15 cellular contexts compared by ENCODE assay signal in the genomic region with DNA sequence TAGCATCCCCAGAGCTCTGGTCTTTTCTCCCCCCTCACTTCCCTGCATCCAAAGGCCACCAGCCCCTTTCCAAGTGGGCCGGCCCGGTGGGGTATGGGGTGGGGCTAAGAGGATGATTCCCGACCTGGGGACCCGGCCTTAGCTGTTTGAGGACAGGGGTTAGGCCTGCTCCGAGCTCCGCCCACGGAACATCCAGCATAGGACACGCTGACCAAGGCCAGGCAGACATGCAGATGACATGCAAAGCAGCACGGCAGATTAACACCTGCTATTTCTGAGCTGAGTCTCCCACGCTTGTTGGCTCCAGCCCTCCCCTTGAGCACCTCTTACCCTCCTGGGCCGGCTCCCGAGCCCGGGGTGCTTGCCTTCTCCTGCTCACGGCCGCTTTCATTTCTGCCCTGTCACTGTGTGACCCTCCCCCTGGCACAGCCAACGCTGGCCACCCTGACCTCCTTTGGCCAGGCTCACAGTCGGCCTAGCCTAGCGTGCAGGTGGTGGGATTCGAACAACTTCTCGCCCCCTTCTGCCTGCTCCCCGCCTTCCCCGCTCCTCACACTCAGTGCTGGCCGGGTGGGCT. TPM values are rescaled to one million over a fixed set of nuclear protein-coding genes. Genes with fewer than 3 reads are reported as not detected.
DNase-seq lines count a peak whose midpoint lies in the region; ATAC-seq and TF ChIP-seq lines count a peak whose summit lies in the region.
"Had no signal": no experiment of that assay in that cellular context is flagged by ENCODE, and none has a peak within 500 bp of the region (broad histone marks: within the 10 kb centered on the region; RNA-seq: fewer than 3 reads in every experiment).

No MANE protein-coding gene starts in this region.

- H3K4me1 Mint-ChIP-seq in osteocyte (ENCODE audit: unreplicated experiment): peaks cover 45% of the 10 kb centered on the region

- 0 out of 2 replicates have a peak overlapping the region, but pooled peaks have one; percentile 42 for H3K9ac ChIP-seq in GM23248
- H3K9ac ChIP-seq in smooth muscle cell (ENCODE audit: low read depth): no peak overlapping the region

- H3K4me3 Mint-ChIP-seq in osteocyte (ENCODE audit: unreplicated experiment): no peak overlapping the region
- H3K4me3 Mint-ChIP-seq: activated naive CD8-positive, alpha-beta T cell had no signal

- H4K20me1 ChIP-seq in GM23248 (ENCODE audit: insufficient read depth) (no peaks in the 10 kb centered on the region), smooth muscle cell (ENCODE audit: low read depth) (no peaks in the 10 kb centered on the region)

- intact Hi-C loops in right cardiac atrium (cut with DNase I): no loop called here

- peak overlapping the region; percentile 27 for H3K27ac Mint-ChIP-seq in osteocyte (ENCODE audit: unreplicated experiment)
- H3K27ac Mint-ChIP-seq: activated naive CD8-positive, alpha-beta T cell had no signal

- H3K9me2 ChIP-seq in GM23248 (ENCODE audit: insufficient read depth): no peaks in the 10 kb centered on the region

- H2AFZ ChIP-seq in GM23248 (no peak overlapping the region), smooth muscle cell (ENCODE audit: low read depth) (no peak overlapping the region)

- H3K4me2 ChIP-seq in GM23248 (ENCODE audit: unreplicated experiment) (no peak overlapping the region), smooth muscle cell (no peak overlapping the region)

- TF ChIP-seq CTCF in osteocyte (IDR thresholded peaks at IDR 0.05) (no peak), brain microvascular endothelial cell (IDR thresholded peaks at IDR 0.05; ENCODE audit: low read depth, low read length, missing control alignments) (no peak), smooth muscle cell (IDR thresholded peaks at IDR 0.05; ENCODE audit: borderline replicate concordance, insufficient read depth, poor library complexity, severe bottlenecking) (no peak)

- H3K9me3 ChIP-seq in GM23248 (ENCODE audit: low read depth): no peaks in the 10 kb centered on the region
- no peaks in the 10 kb centered on the region for H3K9me3 ChIP-seq in SJCRH30 (replicated peaks)
- H3K9me3 ChIP-seq in right cardiac atrium (ENCODE audit: control insufficient read depth, low read length): no peaks in the 10 kb centered on the region
- no peaks in the 10 kb centered on the region for H3K9me3 ChIP-seq in smooth muscle cell (replicated peaks; ENCODE audit: low read depth)

- H3K4me3 ChIP-seq in GM23248 (no peak overlapping the region), SJCRH30 (no peak overlapping the region), right cardiac atrium (ENCODE audit: low read length) (no peak overlapping the region), brain microvascular endothelial cell (ENCODE audit: low read depth, low read length) (no peak overlapping the region), smooth muscle cell (no peak overlapping the region)

- no peak overlapping the region for H3K27ac ChIP-seq in GM23248
- peak overlapping the region; percentile 29; the same call in 1 of the 2 replicates for H3K27ac ChIP-seq in SJCRH30
- H3K27ac ChIP-seq in right cardiac atrium (ENCODE audit: low read length): peak overlapping the region; percentile 59
- H3K27ac ChIP-seq in brain microvascular endothelial cell: no peak overlapping the region
- no peak overlapping the region for H3K27ac ChIP-seq in smooth muscle cell (ENCODE audit: low read depth)

- in situ Hi-C loops in GM23248 (cut with MboI) (no loop called here), brain microvascular endothelial cell (cut with HindIII; ENCODE audit: low pct_ligation_motif_present, low sequenced_read_pairs) (no loop called here)

- H3K36me3 ChIP-seq in GM23248 (ENCODE audit: low read depth) (no peaks in the 10 kb centered on the region), SJCRH30 (peaks cover 22% of the 10 kb centered on the region), brain microvascular endothelial cell (replicated peaks) (peaks cover 2% of the 10 kb centered on the region), smooth muscle cell (ENCODE audit: low read depth) (no peaks in the 10 kb centered on the region)

- H3K9me3 Mint-ChIP-seq in osteocyte (ENCODE audit: unreplicated experiment): no peaks in the 10 kb centered on the region

- 80 to 81% methylated on average over 22 to 23 of the region's 23 CpGs for WGBS in GM23248 (ENCODE audit: low coverage in 1 of 2, low lambda C conversion rate in 2 of 2, missing lambda C conversion rate in 2 of 2), 2 experiments
- WGBS in right cardiac atrium: 66% methylated on average over 23 of the region's 23 CpGs
- 82% methylated on average over 20 of the region's 23 CpGs for WGBS in smooth muscle cell (ENCODE audit: low lambda C conversion rate)

- peaks cover 8% of the 10 kb centered on the region; the same call in 1 of the 2 replicates for H3F3A ChIP-seq in GM23248 (ENCODE audit: insufficient read depth)
- no peaks in the 10 kb centered on the region for H3F3A ChIP-seq in smooth muscle cell (ENCODE audit: low read depth)

- H3K79me2 ChIP-seq in GM23248 (ENCODE audit: insufficient read depth): no peaks in the 10 kb centered on the region
- no peaks in the 10 kb centered on the region for H3K79me2 ChIP-seq in smooth muscle cell (ENCODE audit: low read depth)

- DNase-seq in GM23248 (peak; percentile 4), SJCRH30 (no peak), right cardiac atrium (peak in 2 of 3 donors; percentile 59 to 73), osteocyte (ENCODE audit: extremely low spot score, unreplicated experiment) (no peak), brain microvascular endothelial cell (no peak), T-helper 1 cell (no peak), smooth muscle cell (lab: John Stamatoyannopoulos, UW; ENCODE audit: unreplicated experiment) (no peak)
- DNase-seq: activated CD4-positive, alpha-beta T cell treated with anti-CD3 and anti-CD28 coated beads for 1 hour; cerebellar nuclear complex; COR-L47; KBM-7; NCI-H524; stimulated activated naive CD4-positive, alpha-beta T cell had no signal

- H3K4me1 ChIP-seq in GM23248 (ENCODE audit: insufficient read depth): peaks cover 14% of the 10 kb centered on the region
- H3K4me1 ChIP-seq in SJCRH30: peaks cover 44% of the 10 kb centered on the region
- H3K4me1 ChIP-seq in right cardiac atrium (ENCODE audit: control insufficient read depth, insufficient read depth, low read length): no peaks in the 10 kb centered on the region
- H3K4me1 ChIP-seq in smooth muscle cell (ENCODE audit: low read depth): peaks cover 11% of the 10 kb centered on the region

- H3K36me3 Mint-ChIP-seq in osteocyte (ENCODE audit: unreplicated experiment): peaks cover 11% of the 10 kb centered on the region
- H3K36me3 Mint-ChIP-seq: activated naive CD8-positive, alpha-beta T cell had no signal

- H3K27me3 Mint-ChIP-seq in osteocyte (ENCODE audit: unreplicated experiment): no peaks in the 10 kb centered on the region

- H3K27me3 ChIP-seq in GM23248 (replicated peaks; ENCODE audit: insufficient read depth) (no peaks in the 10 kb centered on the region), SJCRH30 (no peaks in the 10 kb centered on the region), right cardiac atrium (ENCODE audit: control insufficient read depth, insufficient read depth) (no peaks in the 10 kb centered on the region), brain microvascular endothelial cell (replicated peaks) (no peaks in the 10 kb centered on the region), smooth muscle cell (ENCODE audit: low read depth) (no peaks in the 10 kb centered on the region)

- ATAC-seq in right cardiac atrium (peak; percentile 38 to 45), GM18868 (IDR thresholded peaks at IDR 0.05; ENCODE audit: unreplicated experiment) (no peak)

RNA-seq across cellular contexts. Expression of a gene that starts 40.2 kb away (rescaled TPM):
- total RNA-seq in GM23248 (2014; rRNA removed; shearing (Covaris generic)): 13.6 and 14.8 TPM in 2 replicates
- 13.2 and 13.8 TPM in 2 replicates for polyA plus RNA-seq in GM23248 (2016; fragmentation: Nextera tagmentation; extraction: Ambion mirVana)
- 58.2 and 59.0 TPM in 2 replicates for total RNA-seq in SJCRH30 (2014; rRNA removed; shearing (Covaris generic))
- 10 to 100 TPM; 11.1 to 22.9 (median 11.8) TPM for total RNA-seq in right cardiac atrium
- polyA plus RNA-seq in right cardiac atrium: 9.6 TPM
- total RNA-seq in osteocyte: 28.9 and 30.0 TPM in 2 replicates
- total RNA-seq in smooth muscle cell: 12.0 and 14.3 TPM in 2 replicates
- 12.0 and 12.7 TPM in 2 replicates for polyA plus RNA-seq in smooth muscle cell

Comparison
In these comparisons a context has a peak if more than half of its experiments do, and no peak if none do; other contexts are left out.
1. DNase-seq: peak in GM23248 (single experiment) and right cardiac atrium (2 of 3); none in SJCRH30 (0 of 2), osteocyte (single experiment), brain microvascular endothelial cell (single experiment), T-helper 1 cell (0 of 5) and smooth muscle cell (single experiment).
2. H3K27ac ChIP-seq: peak in SJCRH30 (single experiment) and right cardiac atrium (single experiment); none in GM23248 (single experiment), brain microvascular endothelial cell (single experiment) and smooth muscle cell (single experiment).